Comparison of ENCODE assay signal across 23 cellular contexts in the genomic region with DNA sequence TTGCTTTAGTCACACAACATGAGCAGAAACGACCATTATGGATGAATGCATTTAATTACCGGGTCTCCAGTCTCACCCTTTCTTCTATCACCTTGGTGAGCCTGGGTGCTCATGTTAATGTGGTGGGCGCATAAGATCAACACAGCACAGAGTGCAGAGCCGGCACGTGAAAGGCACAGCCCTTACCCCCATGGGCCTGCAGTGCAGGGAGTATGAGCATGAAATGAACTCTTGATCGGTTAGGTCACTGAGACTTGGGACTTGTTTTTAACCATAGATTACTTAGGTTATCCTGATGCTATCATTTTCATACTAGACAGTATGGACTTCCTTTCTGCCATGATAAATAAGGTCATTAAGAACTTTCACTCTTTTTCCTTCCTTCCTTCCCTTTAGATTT.
DNase-seq lines count a peak whose midpoint lies in the region; ATAC-seq, FAIRE-seq and TF ChIP-seq lines count a peak whose summit lies in the region.
"Had no signal": no experiment of that assay in that cellular context is flagged by ENCODE, and none has a peak within 500 bp of the region (broad histone marks: within the 10 kb centered on the region; RNA-seq: fewer than 3 reads in every experiment).

No MANE protein-coding gene starts in this region.

- H3K9me3 ChIP-seq in endothelial cell of umbilical vein (replicated peaks; ENCODE audit: control insufficient read depth, insufficient read depth, low read length) (no peaks in the 10 kb centered on the region), neural progenitor cell (ENCODE audit: low read depth) (no peaks in the 10 kb centered on the region), HepG2 (ENCODE audit: low read length) (no peaks in the 10 kb centered on the region)
- H3K9me3 ChIP-seq: BE2C, Caco-2 had no signal

- TF ChIP-seq EP300 in HepG2 (IDR thresholded peaks at IDR 0.05; ENCODE audit: low read depth in 2 of 2, low read length in 2 of 2) (no peak), HepG2 (CRISPR knock-in tag; IDR thresholded peaks at IDR 0.05; ENCODE audit: borderline replicate concordance) (no peak)

- H3K27ac Mint-ChIP-seq in neural progenitor cell = peak overlapping the region; percentile 21
- no peak overlapping the region for H3K27ac Mint-ChIP-seq in natural killer cell treated with Interleukin-12 subunit alpha and Interleukin-12 subunit beta and Interleukin-15 and Interleukin-18, amount 100 ng/mL, for 72 hours
- H3K27ac Mint-ChIP-seq: CD4-positive, CD25-positive, alpha-beta regulatory T cell; CD8-positive, alpha-beta memory T cell; HFFc6; IgD-negative memory B cell had no signal

- H4K20me1 ChIP-seq in endothelial cell of umbilical vein (replicated peaks; ENCODE audit: control insufficient read depth, extremely low read depth, insufficient read depth, low read length) (no peaks in the 10 kb centered on the region), neural progenitor cell (ENCODE audit: low read depth) (no peaks in the 10 kb centered on the region), HepG2 (ENCODE audit: insufficient read depth, low read length) (no peaks in the 10 kb centered on the region)

- no peak overlapping the region for H3K9ac ChIP-seq in endothelial cell of umbilical vein (replicated peaks; ENCODE audit: extremely low read depth, insufficient read depth, low read length)
- H3K9ac ChIP-seq in neural progenitor cell = no peak overlapping the region
- no peak overlapping the region for H3K9ac ChIP-seq in HepG2 (ENCODE audit: insufficient read depth, low read depth, low read length)

- CTCF ChIA-PET in endothelial cell of umbilical vein (lab: Charles Lee) (no interaction called here), HepG2 (lab: Yijun Ruan, JAX; ENCODE audit: low intra/inter-chr PET ratio, low total read pairs) (no interaction called here)

- H3K9me1 ChIP-seq in endothelial cell of umbilical vein (replicated peaks; ENCODE audit: control insufficient read depth, extremely low read depth, insufficient read depth, low read length) = no peaks in the 10 kb centered on the region

- no peaks in the 10 kb centered on the region for H3K9me3 Mint-ChIP-seq in neural progenitor cell
- no peaks in the 10 kb centered on the region for H3K9me3 Mint-ChIP-seq in natural killer cell treated with Interleukin-12 subunit alpha and Interleukin-12 subunit beta and Interleukin-15 and Interleukin-18, amount 100 ng/mL, for 72 hours
- H3K9me3 Mint-ChIP-seq: CD4-positive, CD25-positive, alpha-beta regulatory T cell; CD8-positive, alpha-beta memory T cell; HFFc6; IgD-negative memory B cell had no signal

- TF ChIP-seq CTCF in endothelial cell of umbilical vein (IDR thresholded peaks at IDR 0.05; ENCODE audit: extremely low read depth in 1 of 2, insufficient read depth in 1 of 2, low read depth in 1 of 2, low read length in 2 of 2) (no peak), neural progenitor cell (IDR thresholded peaks at IDR 0.05) (no peak), HepG2 (CRISPR knock-in tag; IDR thresholded peaks at IDR 0.05) (no peak)

- H3K4me1 ChIP-seq in endothelial cell of umbilical vein (ENCODE audit: control insufficient read depth, extremely low read depth, insufficient read depth, low read length) = no peaks in the 10 kb centered on the region
- H3K4me1 ChIP-seq in neural progenitor cell = peaks cover 11% of the 10 kb centered on the region
- H3K4me1 ChIP-seq in HepG2 (ENCODE audit: insufficient read depth, low read length) = no peaks in the 10 kb centered on the region
- H3K4me1 ChIP-seq: BE2C, Caco-2 had no signal

- H3K4me3 Mint-ChIP-seq in neural progenitor cell = no peak overlapping the region
- H3K4me3 Mint-ChIP-seq in natural killer cell treated with Interleukin-12 subunit alpha and Interleukin-12 subunit beta and Interleukin-15 and Interleukin-18, amount 100 ng/mL, for 72 hours = no peak overlapping the region
- H3K4me3 Mint-ChIP-seq: CD4-positive, CD25-positive, alpha-beta regulatory T cell; CD8-positive, alpha-beta memory T cell; HFFc6; IgD-negative memory B cell had no signal

- intact Hi-C loops in endothelial cell of umbilical vein (cut with micrococcal nuclease) = no loop called here
- intact Hi-C loops in HepG2 (cut with micrococcal nuclease; ENCODE audit: unreplicated experiment) = no loop called here

- H3K27ac ChIP-seq in endothelial cell of umbilical vein (ENCODE audit: insufficient read depth, low read depth, low read length) (no peak overlapping the region), neural progenitor cell (no peak overlapping the region), HepG2 (ENCODE audit: extremely low read length, insufficient read depth, low read length) (no peak overlapping the region)
- H3K27ac ChIP-seq: HL-60 had no signal

- in situ Hi-C loops in HepG2 (cut with HindIII; ENCODE audit: extremely low pct_ligation_motif_present, low pct_unique_long_range_greater_than_20kb) = no loop called here

- H3K4me3 ChIP-seq in endothelial cell of umbilical vein (replicated peaks in 1 of 3; ENCODE audit: insufficient read depth in 1 of 3, low read depth in 1 of 3, low read length in 3 of 3) (no peak overlapping the region), neural progenitor cell (no peak overlapping the region), HepG2 (replicated peaks in 1 of 3; ENCODE audit: insufficient read depth in 1 of 3, low read depth in 2 of 3, low read length in 3 of 3) (no peak overlapping the region)

- H3K27me3 ChIP-seq in endothelial cell of umbilical vein (ENCODE audit: control insufficient read depth in 2 of 2, insufficient read depth in 2 of 2, low read length in 2 of 2) (no peaks in the 10 kb centered on the region), neural progenitor cell (no peaks in the 10 kb centered on the region), HepG2 (ENCODE audit: control insufficient read depth in 1 of 2, insufficient read depth in 2 of 2, low read length in 2 of 2) (no peaks in the 10 kb centered on the region)
- H3K27me3 ChIP-seq: BE2C had no signal

- no peaks in the 10 kb centered on the region for H3K79me2 ChIP-seq in endothelial cell of umbilical vein (ENCODE audit: control insufficient read depth, insufficient read depth, low read length)
- no peaks in the 10 kb centered on the region for H3K79me2 ChIP-seq in neural progenitor cell (ENCODE audit: low read depth)
- H3K79me2 ChIP-seq in HepG2 (ENCODE audit: insufficient read depth, low read length) = no peaks in the 10 kb centered on the region

- dilution Hi-C loops in endothelial cell of umbilical vein (cut with MboI; ENCODE audit: extremely low pct_ligation_motif_present, low sequenced_read_pairs) = no loop called here

- BruUV-seq in endothelial cell of umbilical vein (replicated peaks; lab: Mats Ljungman, UMichigan) (no TSS peak), HepG2 (replicated peaks; lab: Mats Ljungman, UMichigan) (no TSS peak)

- 75% methylated on average over 6 of the region's 6 CpGs for WGBS in HepG2 (ENCODE audit: low lambda C conversion rate)

- FAIRE-seq in endothelial cell of umbilical vein (lab: Jason Lieb, UNC) (peak; percentile 47), HepG2 (lab: Jason Lieb, UNC) (no peak)
- FAIRE-seq: A204.1, D721Med, G401.6, H54 had no signal

- POLR2A ChIA-PET in endothelial cell of umbilical vein (lab: Charles Lee) = no interaction called here
- POLR2A ChIA-PET in HepG2 (lab: Yijun Ruan, JAX) = no interaction called here

- no peak for TF ChIP-seq POLR2A in endothelial cell of umbilical vein (IDR thresholded peaks at IDR 0.05; ENCODE audit: low read depth, low read length)
- no peak for TF ChIP-seq POLR2A in HepG2 (IDR thresholded peaks at IDR 0.05; ENCODE audit: insufficient read depth in 1 of 2, low read depth in 2 of 2, low read length in 2 of 2)

- no peak for TF ChIP-seq RAD21 in HepG2 (CRISPR knock-in tag; IDR thresholded peaks at IDR 0.05)

- no peaks in the 10 kb centered on the region for H3K36me3 ChIP-seq in endothelial cell of umbilical vein (ENCODE audit: control insufficient read depth in 2 of 2, extremely low read depth in 1 of 2, insufficient read depth in 2 of 2, low read length in 2 of 2)
- no peaks in the 10 kb centered on the region for H3K36me3 ChIP-seq in neural progenitor cell
- H3K36me3 ChIP-seq in HepG2 (replicated peaks in 1 of 2; ENCODE audit: control insufficient read depth in 1 of 2, insufficient read depth in 2 of 2, low read length in 2 of 2) = no peaks in the 10 kb centered on the region
- H3K36me3 ChIP-seq: BE2C had no signal

- H3K4me1 Mint-ChIP-seq in neural progenitor cell = peaks cover 32% of the 10 kb centered on the region
- H3K4me1 Mint-ChIP-seq in natural killer cell treated with Interleukin-12 subunit alpha and Interleukin-12 subunit beta and Interleukin-15 and Interleukin-18, amount 100 ng/mL, for 72 hours (ENCODE audit: low read depth in 2 of 2) = peaks cover under 1 to 5% of the 10 kb centered on the region in 2 donors
- H3K4me1 Mint-ChIP-seq: CD8-positive, alpha-beta memory T cell; IgD-negative memory B cell had no signal

- no peak for ATAC-seq in HepG2
- ATAC-seq in natural killer cell treated with Interleukin-12 subunit alpha and Interleukin-12 subunit beta and Interleukin-15 and Interleukin-18, amount 100 ng/mL, for 72 hours = no peak
- ATAC-seq: HCT116 had no signal

- H3K36me3 Mint-ChIP-seq in neural progenitor cell = no peaks in the 10 kb centered on the region
- H3K36me3 Mint-ChIP-seq in natural killer cell treated with Interleukin-12 subunit alpha and Interleukin-12 subunit beta and Interleukin-15 and Interleukin-18, amount 100 ng/mL, for 72 hours = no peaks in the 10 kb centered on the region

- DNase-seq in NCI-H146 (lab: John Stamatoyannopoulos, UW) = peak; percentile 30
- DNase-seq in OCI-M1 (lab: John Stamatoyannopoulos, UW) = peak; percentile 21
- DNase-seq in endothelial cell of umbilical vein (ENCODE audit: low read depth, low spot score) = no peak
- DNase-seq in neural progenitor cell (ENCODE audit: low spot score) = no peak
- no peak for DNase-seq in HepG2 (ENCODE audit: low spot score)
- no peak for DNase-seq in GOT3 (lab: John Stamatoyannopoulos, UW)
- DNase-seq in dedifferentiated amniotic fluid mesenchymal stem cell (ENCODE audit: extremely low spot score) = no peak
- DNase-seq in natural killer cell treated with Interleukin-12 subunit alpha and Interleukin-12 subunit beta and Interleukin-15 and Interleukin-18, amount 100 ng/mL, for 72 hours (ENCODE audit: low spot score) = no peak
- DNase-seq: ACHN; BE2C; C1 segment of cervical spinal cord; Caco-2; CD4-positive, CD25-positive, alpha-beta regulatory T cell; CD8-positive, alpha-beta memory T cell; HFFc6; KG1 had no signal

- H3K4me2 ChIP-seq in endothelial cell of umbilical vein (ENCODE audit: insufficient read depth, low read length) = no peak overlapping the region
- no peak overlapping the region for H3K4me2 ChIP-seq in neural progenitor cell
- H3K4me2 ChIP-seq in HepG2 (ENCODE audit: low read depth, low read length) = no peak overlapping the region

- peaks cover under 1% of the 10 kb centered on the region for H3K27me3 Mint-ChIP-seq in neural progenitor cell (ENCODE audit: insufficient read depth, low read depth)
- no peaks in the 10 kb centered on the region for H3K27me3 Mint-ChIP-seq in natural killer cell treated with Interleukin-12 subunit alpha and Interleukin-12 subunit beta and Interleukin-15 and Interleukin-18, amount 100 ng/mL, for 72 hours
- H3K27me3 Mint-ChIP-seq: CD4-positive, CD25-positive, alpha-beta regulatory T cell; CD8-positive, alpha-beta memory T cell; IgD-negative memory B cell had no signal

- no peaks in the 10 kb centered on the region for H3F3A ChIP-seq in neural progenitor cell (ENCODE audit: low read depth)

- no peak overlapping the region for H2AFZ ChIP-seq in endothelial cell of umbilical vein (ENCODE audit: low read depth, low read length)
- H2AFZ ChIP-seq in neural progenitor cell (replicated peaks) = no peak overlapping the region
- no peak overlapping the region for H2AFZ ChIP-seq in HepG2 (ENCODE audit: low read length)

Comparison
In these comparisons a context has a peak if more than half of its experiments do, and no peak if none do; other contexts are left out.
1. DNase-seq: peak in NCI-H146 (single experiment) and OCI-M1 (single experiment); none in endothelial cell of umbilical vein (single experiment), neural progenitor cell (single experiment), HepG2 (single experiment), GOT3 (single experiment), dedifferentiated amniotic fluid mesenchymal stem cell (single experiment) and natural killer cell treated with Interleukin-12 subunit alpha and Interleukin-12 subunit beta and Interleukin-15 and Interleukin-18, amount 100 ng/mL, for 72 hours (single experiment).